In the genomic region with DNA sequence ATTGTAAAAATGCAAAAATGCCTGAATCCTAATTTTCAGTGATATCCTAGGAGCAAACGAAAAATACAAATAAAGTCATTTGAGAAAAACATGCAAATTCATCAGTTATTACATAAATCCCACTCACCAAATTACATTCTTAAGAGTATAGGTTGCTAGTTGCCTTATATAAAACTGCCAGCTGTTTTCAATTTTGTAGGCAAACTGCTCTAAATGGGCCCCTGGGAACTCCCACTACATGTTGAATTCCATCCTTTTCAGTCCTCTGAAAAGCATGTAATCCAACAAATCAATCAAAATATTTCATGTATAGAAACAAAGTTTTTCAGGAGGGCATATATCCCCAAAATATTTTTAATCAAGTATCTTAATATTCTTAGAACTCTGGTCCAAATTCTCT, we compare ENCODE assay signal across 1 cellular context.
TF ChIP-seq lines count a peak whose summit lies in the region.

No MANE protein-coding gene starts in this region.

TF ChIP-seq in HEK293, 187 proteins besides CTCF, POLR2A, EP300 and RAD21 (continued from another document):
- TF ChIP-seq PRDM6 (tag by site-specific recombination; IDR thresholded peaks at IDR 0.05) (peak; percentile 84), ZNF202 (tag by site-specific recombination; IDR thresholded peaks at IDR 0.05; ENCODE audit: borderline replicate concordance) (no peak), MEIS1 (CRISPR knock-in tag; IDR thresholded peaks at IDR 0.05; ENCODE audit: borderline replicate concordance) (no peak), IKZF3 (tag by site-specific recombination; IDR thresholded peaks at IDR 0.05) (0 out of 2 replicates have a peak, but pooled peaks have one; percentile 56), ZNF18 (tag by site-specific recombination; IDR thresholded peaks at IDR 0.05) (no peak), ZNF37A (tag by site-specific recombination; IDR thresholded peaks at IDR 0.05) (no peak), ZNF391 (tag by site-specific recombination; IDR thresholded peaks at IDR 0.05; ENCODE audit: borderline replicate concordance, low read depth) (no peak), ZNF335 (tag by site-specific recombination; conservative IDR thresholded peaks at IDR 0.05) (no peak)
TF ChIP-seq in HEK293: peak in this region for 3.
